ENCODE assay signal across 1 cellular context in genomic region chr6:43627008-43627825, GRCh38.
TF ChIP-seq lines count a peak whose summit lies in the region.

No MANE protein-coding gene starts in this region.

TF ChIP-seq in IMR-90, 13 proteins besides CTCF, POLR2A, EP300 and RAD21 (continued from another document):
- TF ChIP-seq USF2 (IDR thresholded peaks at IDR 0.05; ENCODE audit: low read depth, low read length) (no peak), CEBPB (IDR thresholded peaks at IDR 0.05; ENCODE audit: low read depth, low read length) (peak; percentile 97), CHD1 (IDR thresholded peaks at IDR 0.05; ENCODE audit: low read depth, low read length) (no peak)
